24 cellular contexts compared by ENCODE assay signal in genomic region chr13:81381560-81381959, GRCh38.
"Had no signal": no experiment of that assay in that cellular context is flagged by ENCODE, and none has a peak within 500 bp of the region (broad histone marks: within the 10 kb centered on the region; RNA-seq: fewer than 3 reads in every experiment).

No MANE protein-coding gene starts in this region.

- H3K27ac Mint-ChIP-seq: activated CD8-positive, alpha-beta T cell treated with anti-CD3 and anti-CD28 coated beads, Interleukin-2, amount 10 ng/mL, durations not matched to agents 7 days and 5 days; activated naive CD4-positive, alpha-beta T cell treated with anti-CD3 and anti-CD28 coated beads, Interleukin-2, amount 50 U/mL, for 24 hours; brain had no signal

- H3K27me3 ChIP-seq: esophagus muscularis mucosa, gastroesophageal sphincter, heart left ventricle, neutrophil, ovary, right atrium auricular region, upper lobe of right lung had no signal

- H3K9me3 Mint-ChIP-seq: nephron had no signal

- ATAC-seq: activated CD8-positive, alpha-beta T cell treated with anti-CD3 and anti-CD28 coated beads, Interleukin-2, amount 10 ng/mL, durations not matched to agents 7 days and 5 days; gastroesophageal sphincter; heart left ventricle; left colon; psoas muscle; stimulated activated naive CD8-positive, alpha-beta T cell treated with anti-CD3 and anti-CD28 coated beads, Interleukin-15, Interleukin-2, amounts not matched to agents 100 U/mL and 50 U/mL, for 24 hours; upper lobe of right lung had no signal

- H3K27ac ChIP-seq: esophagus muscularis mucosa, gastroesophageal sphincter, heart left ventricle, neutrophil, ovary, psoas muscle, right atrium auricular region, upper lobe of right lung had no signal

- H3K9me3 ChIP-seq: esophagus muscularis mucosa, gastroesophageal sphincter, neutrophil, ovary, psoas muscle, upper lobe of right lung had no signal

- H3K36me3 ChIP-seq: esophagus muscularis mucosa, gastroesophageal sphincter, heart left ventricle, neutrophil, ovary, right atrium auricular region, upper lobe of right lung had no signal

- H3K36me3 Mint-ChIP-seq: activated naive CD4-positive, alpha-beta T cell treated with anti-CD3 and anti-CD28 coated beads, Interleukin-2, amount 50 U/mL, for 24 hours; brain had no signal

- H3K4me1 ChIP-seq: esophagus muscularis mucosa, gastroesophageal sphincter, heart left ventricle, psoas muscle, right atrium auricular region, upper lobe of right lung had no signal

- H3K27me3 Mint-ChIP-seq: activated naive CD4-positive, alpha-beta T cell treated with anti-CD3 and anti-CD28 coated beads, Interleukin-2, amount 50 U/mL, for 24 hours had no signal

- H3K4me3 Mint-ChIP-seq: activated CD8-positive, alpha-beta T cell treated with anti-CD3 and anti-CD28 coated beads, Interleukin-2, amount 10 ng/mL, durations not matched to agents 7 days and 5 days; activated naive CD4-positive, alpha-beta T cell treated with anti-CD3 and anti-CD28 coated beads, Interleukin-2, amount 50 U/mL, for 24 hours; brain; nephron had no signal

- DNase-seq: activated CD4-positive, alpha-beta T cell treated with anti-CD3 and anti-CD28 coated beads for 1 hour; activated CD4-positive, alpha-beta T cell treated with anti-CD3 and anti-CD28 coated beads, Interleukin-2, amount 50 U/mL, for 1 hour; activated CD8-positive, alpha-beta T cell treated with anti-CD3 and anti-CD28 coated beads, Interleukin-2, amount 10 ng/mL, durations not matched to agents 7 days and 5 days; activated gamma-delta T cell treated with Interleukin-2 at 50 U/mL for 16 hours; activated T-cell treated with anti-CD3 and anti-CD28 coated beads, Interleukin-2, amount 50 U/mL, for 1 hour; aorta; caudate nucleus; effector memory CD4-positive, alpha-beta T cell; heart left ventricle; islet precursor cell; left colon; mesenchymal stem cell; ovary; psoas muscle; stimulated activated CD4-positive, alpha-beta T cell treated with anti-CD3 and anti-CD28 coated beads, Interleukin-4, amount 100 ng/mL, for 4 hours; stimulated activated naive CD8-positive, alpha-beta T cell treated with anti-CD3 and anti-CD28 coated beads, Interleukin-15, Interleukin-2, amounts not matched to agents 100 U/mL and 50 U/mL, for 24 hours; upper lobe of right lung had no signal

- H3K4me1 Mint-ChIP-seq: activated naive CD4-positive, alpha-beta T cell treated with anti-CD3 and anti-CD28 coated beads, Interleukin-2, amount 50 U/mL, for 24 hours; brain had no signal

- H3K4me3 ChIP-seq: esophagus muscularis mucosa, gastroesophageal sphincter, heart left ventricle, ovary, psoas muscle, right atrium auricular region, upper lobe of right lung had no signal
